Comparison of ENCODE assay signal across 8 cellular contexts in genomic region chr17:78186689-78187595, GRCh38. TPM values are rescaled to one million over a fixed set of nuclear protein-coding genes. Genes with fewer than 3 reads are reported as not detected.
DNase-seq lines count a peak whose midpoint lies in the region; ATAC-seq and TF ChIP-seq lines count a peak whose summit lies in the region.

TSS of gene AFMID (plus strand) at chr17:78187362. CDS start at chr17:78187371, 9 bp downstream.
TSS of gene TK1 (minus strand) at chr17:78187052. CDS start at chr17:78186994, 58 bp downstream.

- H3K4me3 ChIP-seq in BLaER1 (peak within 1 kb of the TSS; percentile 74), coronary artery (peak within 1 kb of the TSS; percentile 72)

- DNase-seq in GM19238 (ENCODE audit: insufficient read length, low spot score) (peak; percentile 99), NCI-H524 (lab: John Stamatoyannopoulos, UW) (peak; percentile 99 to 100), coronary artery (ENCODE audit: low spot score) (peak; percentile 98), left lobe of liver (ENCODE audit: low spot score) (peak; percentile 99)
- DNase-seq in activated CD4-positive, alpha-beta T cell treated with anti-CD3 and anti-CD28 coated beads for 48 hours, result peak; percentile 98
- DNase-seq in stimulated activated CD4-positive, alpha-beta T cell treated with anti-CD3 and anti-CD28 coated beads, Interleukin-2, amount 100 ng/mL, for 4 hours (ENCODE audit: low read depth), result peak; percentile 52

- H3K4me2 ChIP-seq in BLaER1, result peak within 1 kb of the TSS; percentile 86

- H3K9ac ChIP-seq in BLaER1, result peak within 1 kb of the TSS; percentile 84

- peak within 1 kb of the TSS; percentile 80 for H3K27ac ChIP-seq in BLaER1
- H3K27ac ChIP-seq in coronary artery, result peak within 1 kb of the TSS; percentile 46 to 72

- peaks cover 84% of the 10 kb centered on the region for H3K4me1 ChIP-seq in BLaER1

- no peaks in the 10 kb centered on the region for H3K27me3 ChIP-seq in BLaER1

- peaks cover 66% of the 10 kb centered on the region for H3K36me3 ChIP-seq in BLaER1

- no peaks in the 10 kb centered on the region for H3K9me3 ChIP-seq in BLaER1

- TF ChIP-seq CTCF in coronary artery (IDR thresholded peaks at IDR 0.05), result peak; percentile 42

- 0 out of 2 replicates have a peak, but pooled peaks cover 8% of the 10 kb centered on the region for H4K20me1 ChIP-seq in BLaER1

- peak; percentile 90 for ATAC-seq in HG03442 (IDR thresholded peaks at IDR 0.05; ENCODE audit: unreplicated experiment)
- peak; percentile 80 for ATAC-seq in left lobe of liver

RNA-seq across cellular contexts. Expression of gene AFMID, which starts in this region (rescaled TPM):
- 145 TPM for total RNA-seq in left lobe of liver

RNA-seq across cellular contexts. Expression of gene TK1, which starts in this region (rescaled TPM):
- 2.6 TPM for total RNA-seq in left lobe of liver

Comparison
In these comparisons a context has a peak if more than half of its experiments do, and no peak if none do; other contexts are left out.
1. Peak in every context shown above with its lines: DNase-seq, ATAC-seq, H3K4me3 ChIP-seq and H3K27ac ChIP-seq.